Comparison of ENCODE assay signal across 17 cellular contexts in genomic region chr19:32040246-32040645, GRCh38.
"Had no signal": no experiment of that assay in that cellular context is flagged by ENCODE, and none has a peak within 500 bp of the region (broad histone marks: within the 10 kb centered on the region; RNA-seq: fewer than 3 reads in every experiment).

No MANE protein-coding gene starts in this region.

- H3K36me3 ChIP-seq: MG63 had no signal

- DNase-seq: IMR-90, Karpas-422, KG1, MG63, NCI-H1092 treated with DMSO at 0.1 percent for 48 hours, NCI-H1436, NCI-H187, NCI-H2029, NCI-H2081 treated with DMSO at 0.1 percent for 48 hours, NCI-H2171, NCI-H226, NCI-H446, NCI-H510A, NCI-H524 treated with DMSO at 0.1 percent for 48 hours, NCI-H69, NCI-H774, SHP77 had no signal

- H3K9me3 ChIP-seq: MG63 had no signal

- H3K4me3 ChIP-seq: MG63 had no signal
